In the genomic region with DNA sequence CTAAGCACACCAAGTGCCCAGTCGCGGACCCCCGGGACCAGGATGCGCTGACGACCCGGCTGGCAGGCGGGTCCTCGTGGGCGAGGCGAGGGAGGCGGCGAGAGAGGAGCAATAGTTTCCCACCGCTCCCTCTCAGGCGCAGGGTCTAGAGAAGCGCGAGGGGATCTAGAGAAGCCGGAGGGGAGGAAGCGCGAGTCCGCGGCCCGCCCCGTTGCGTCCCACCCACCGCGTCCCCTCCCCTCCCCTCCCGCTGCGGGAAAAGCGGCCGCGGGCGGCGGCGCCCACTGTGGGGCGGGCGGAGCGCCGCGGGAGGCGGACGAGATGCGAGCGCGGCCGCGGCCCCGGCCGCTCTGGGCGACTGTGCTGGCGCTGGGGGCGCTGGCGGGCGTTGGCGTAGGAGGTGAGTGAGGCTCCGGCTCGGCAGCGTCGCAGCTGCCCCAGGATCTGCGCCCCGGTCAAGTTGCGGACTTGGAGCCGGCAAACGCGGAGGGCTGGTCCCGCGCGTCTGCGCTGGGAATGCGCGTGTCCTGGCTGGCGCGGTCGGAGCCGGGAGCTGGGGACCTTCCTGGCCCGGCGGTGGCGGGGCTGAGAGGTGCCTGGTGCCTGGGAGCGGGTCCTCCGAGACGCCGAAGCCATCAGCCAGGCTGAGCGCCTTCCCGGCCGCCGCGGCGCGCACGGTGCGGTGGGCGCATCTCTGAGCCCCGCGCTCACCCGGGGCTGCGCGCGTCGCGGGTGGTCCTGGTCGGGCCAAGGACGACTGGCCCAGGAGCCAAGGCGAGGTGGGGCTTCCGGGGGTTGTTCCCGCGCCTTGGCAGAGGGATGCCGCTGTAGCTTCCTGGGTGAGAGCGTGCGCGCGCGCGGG, we compare ENCODE assay signal across 8 cellular contexts. TPM values are rescaled to one million over a fixed set of nuclear protein-coding genes. Genes with fewer than 3 reads are reported as not detected.
DNase-seq lines count a peak whose midpoint lies in the region; ATAC-seq and TF ChIP-seq lines count a peak whose summit lies in the region.

A gene (plus strand): TSS at position 287 of the 862 bp plus-strand sequence. CDS start 35 bp downstream, at position 322.

- H3K4me3 Mint-ChIP-seq in activated CD8-positive, alpha-beta memory T cell treated with anti-CD3 and anti-CD28 coated beads, Interleukin-2, amount 10 ng/mL, durations not matched to agents 7 days and 5 days, result peak within 1 kb of the TSS; percentile 77
- peak within 1 kb of the TSS; percentile 86 for H3K4me3 Mint-ChIP-seq in endothelial cell (ENCODE audit: unreplicated experiment)

- H3K27me3 ChIP-seq in ACC112 (ENCODE audit: insufficient read depth, low read length), result no peaks in the 10 kb centered on the region

- peaks cover 25% of the 10 kb centered on the region for H3K79me2 ChIP-seq in ACC112 (ENCODE audit: control insufficient read depth, insufficient read depth, low read length, unreplicated experiment)

- H2AFZ ChIP-seq in ACC112 (ENCODE audit: low read length, unreplicated experiment), result peak within 1 kb of the TSS; percentile 80

- no peaks in the 10 kb centered on the region for H3K36me3 Mint-ChIP-seq in activated CD8-positive, alpha-beta memory T cell treated with anti-CD3 and anti-CD28 coated beads, Interleukin-2, amount 10 ng/mL, durations not matched to agents 7 days and 5 days
- H3K36me3 Mint-ChIP-seq in endothelial cell (ENCODE audit: low read depth, unreplicated experiment), result no peaks in the 10 kb centered on the region

- DNase-seq in NCI-H748 (lab: John Stamatoyannopoulos, UW; ENCODE audit: unreplicated experiment), result peak; percentile 72
- DNase-seq in activated CD8-positive, alpha-beta memory T cell treated with anti-CD3 and anti-CD28 coated beads, Interleukin-2, amount 10 ng/mL, durations not matched to agents 7 days and 5 days, result peak; percentile 79
- DNase-seq in endothelial cell (ENCODE audit: low spot score), result peak; percentile 75
- DNase-seq in mucosa of gallbladder (ENCODE audit: low spot score), result peak; percentile 72
- peak; percentile 56 for DNase-seq in stimulated activated CD8-positive, alpha-beta memory T cell treated with anti-CD3 and anti-CD28 coated beads, Interleukin-4, amount 100 ng/mL, for 24 hours (ENCODE audit: low read depth)

- peaks cover 26% of the 10 kb centered on the region for H3K4me1 ChIP-seq in ACC112 (ENCODE audit: control insufficient read depth, insufficient read depth, low read length, unreplicated experiment)

- H3K27ac ChIP-seq in ACC112 (ENCODE audit: low read depth, low read length), result peak within 1 kb of the TSS; percentile 71

- H3K27ac Mint-ChIP-seq in activated CD8-positive, alpha-beta memory T cell treated with anti-CD3 and anti-CD28 coated beads, Interleukin-2, amount 10 ng/mL, durations not matched to agents 7 days and 5 days, result no peak within 1 kb of the TSS
- H3K27ac Mint-ChIP-seq in endothelial cell (ENCODE audit: unreplicated experiment), result peak within 1 kb of the TSS; percentile 52

- H3K27me3 Mint-ChIP-seq in activated CD8-positive, alpha-beta memory T cell treated with anti-CD3 and anti-CD28 coated beads, Interleukin-2, amount 10 ng/mL, durations not matched to agents 7 days and 5 days, result peaks cover 71% of the 10 kb centered on the region
- H3K27me3 Mint-ChIP-seq in endothelial cell (ENCODE audit: unreplicated experiment), result peaks cover 12% of the 10 kb centered on the region

- CTCF ChIA-PET in activated CD8-positive, alpha-beta memory T cell treated with anti-CD3 and anti-CD28 coated beads, Interleukin-2, amount 10 ng/mL, durations not matched to agents 7 days and 5 days (lab: Charles Lee), result interaction anchor here (0.7 to 1.4 kb wide), 3 partner anchors 9 to 62 kb away, joined by 3 to 4 read pairs (median 4); no protein-coding TSS in a partner anchor

- H3K4me3 ChIP-seq in ACC112 (ENCODE audit: low read depth, low read length), result peak within 1 kb of the TSS; percentile 95

- TF ChIP-seq CTCF in endothelial cell (IDR thresholded peaks at IDR 0.05; ENCODE audit: unreplicated experiment), result no peak

- H3K36me3 ChIP-seq in ACC112 (ENCODE audit: insufficient read depth, low read length), result no peaks in the 10 kb centered on the region

- H3K4me1 Mint-ChIP-seq in activated CD8-positive, alpha-beta memory T cell treated with anti-CD3 and anti-CD28 coated beads, Interleukin-2, amount 10 ng/mL, durations not matched to agents 7 days and 5 days, result peaks cover 33% of the 10 kb centered on the region
- peaks cover 3% of the 10 kb centered on the region for H3K4me1 Mint-ChIP-seq in endothelial cell (ENCODE audit: unreplicated experiment)

- ATAC-seq in GM18519 (IDR thresholded peaks at IDR 0.05; ENCODE audit: low FRiP score, unreplicated experiment) (peak; percentile 64), HG03135 (IDR thresholded peaks at IDR 0.05; ENCODE audit: unreplicated experiment) (peak; percentile 86)
- ATAC-seq in activated CD8-positive, alpha-beta memory T cell treated with anti-CD3 and anti-CD28 coated beads, Interleukin-2, amount 10 ng/mL, durations not matched to agents 7 days and 5 days, result peak; percentile 99

- no peaks in the 10 kb centered on the region for H3K9me3 Mint-ChIP-seq in activated CD8-positive, alpha-beta memory T cell treated with anti-CD3 and anti-CD28 coated beads, Interleukin-2, amount 10 ng/mL, durations not matched to agents 7 days and 5 days (ENCODE audit: low read depth)
- H3K9me3 Mint-ChIP-seq in endothelial cell (ENCODE audit: unreplicated experiment), result no peaks in the 10 kb centered on the region

RNA-seq across cellular contexts. Expression of the gene that starts here (rescaled TPM):
- under 1 TPM; 0.21 to 0.93 TPM for total RNA-seq in activated CD8-positive, alpha-beta memory T cell treated with anti-CD3 and anti-CD28 coated beads, Interleukin-2, amount 10 ng/mL, durations not matched to agents 7 days and 5 days
- total RNA-seq in endothelial cell (ENCODE audit: unreplicated experiment), result not detected
- 10.6 TPM for total RNA-seq in mucosa of gallbladder

Comparison
In these comparisons a context has a peak if more than half of its experiments do, and no peak if none do; other contexts are left out.
1. Peak in every context shown above with its lines: DNase-seq, ATAC-seq, H3K4me3 ChIP-seq and H3K27ac ChIP-seq.
2. Peak in DNase-seq and ATAC-seq in activated CD8-positive, alpha-beta memory T cell treated with anti-CD3 and anti-CD28 coated beads, Interleukin-2, amount 10 ng/mL, durations not matched to agents 7 days and 5 days; RNA of the gene not detected or under 1 TPM.
3. Peak in DNase-seq in endothelial cell; RNA of the gene not detected or under 1 TPM.